1 cellular context compared by ENCODE assay signal in genomic region chr16:89493776-89494175, GRCh38.
TF ChIP-seq lines count a peak whose summit lies in the region.

No MANE protein-coding gene starts in this region.

TF ChIP-seq in WTC11, 78 proteins besides CTCF, POLR2A, EP300 and RAD21 (continued from another document):
- TF ChIP-seq NFE2L1 (CRISPR knock-in tag; IDR thresholded peaks at IDR 0.05) (no peak), NR3C1 (CRISPR knock-in tag; conservative IDR thresholded peaks at IDR 0.05; ENCODE audit: low read depth) (no peak), CBFB (CRISPR knock-in tag; IDR thresholded peaks at IDR 0.05; ENCODE audit: low read depth) (no peak), USF1 (CRISPR knock-in tag; IDR thresholded peaks at IDR 0.05) (no peak), ZNF219 (CRISPR knock-in tag; IDR thresholded peaks at IDR 0.05; ENCODE audit: borderline replicate concordance) (no peak)
- TF ChIP-seq, protein P1, sequence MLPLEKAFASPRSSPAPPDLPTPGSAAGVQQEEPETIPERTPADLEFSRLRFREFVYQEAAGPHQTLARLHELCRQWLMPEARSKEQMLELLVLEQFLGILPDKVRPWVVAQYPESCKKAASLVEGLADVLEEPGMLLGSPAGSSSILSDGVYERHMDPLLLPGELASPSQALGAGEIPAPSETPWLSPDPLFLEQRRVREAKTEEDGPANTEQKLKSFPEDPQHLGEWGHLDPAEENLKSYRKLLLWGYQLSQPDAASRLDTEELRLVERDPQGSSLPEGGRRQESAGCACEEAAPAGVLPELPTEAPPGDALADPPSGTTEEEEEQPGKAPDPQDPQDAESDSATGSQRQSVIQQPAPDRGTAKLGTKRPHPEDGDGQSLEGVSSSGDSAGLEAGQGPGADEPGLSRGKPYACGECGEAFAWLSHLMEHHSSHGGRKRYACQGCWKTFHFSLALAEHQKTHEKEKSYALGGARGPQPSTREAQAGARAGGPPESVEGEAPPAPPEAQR (CRISPR knock-in tag; IDR thresholded peaks at IDR 0.05): no peak
